Comparison of ENCODE assay signal across 28 cellular contexts in the genomic region with DNA sequence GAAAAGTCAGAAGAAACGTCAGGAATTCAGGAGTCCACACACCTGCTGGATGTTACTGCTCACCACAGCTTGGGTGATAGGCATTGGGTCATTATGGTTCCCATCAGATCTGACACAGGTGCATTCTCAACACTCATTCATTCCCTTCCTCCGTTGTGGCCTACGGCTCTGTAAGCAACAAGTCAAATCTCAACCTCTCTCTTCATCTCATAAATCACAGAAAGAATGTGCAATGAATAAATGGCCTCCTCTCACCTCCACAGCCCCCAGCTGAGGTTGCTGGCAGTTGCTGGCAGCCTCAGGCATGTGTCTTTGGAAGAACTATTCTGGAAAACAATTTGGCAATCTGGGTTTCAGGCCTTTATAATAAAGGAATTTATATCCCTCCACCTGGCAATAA.
DNase-seq lines count a peak whose midpoint lies in the region; ATAC-seq and TF ChIP-seq lines count a peak whose summit lies in the region.
"Had no signal": no experiment of that assay in that cellular context is flagged by ENCODE, and none has a peak within 500 bp of the region (broad histone marks: within the 10 kb centered on the region; RNA-seq: fewer than 3 reads in every experiment).

No MANE protein-coding gene starts in this region.

- H3K9me3 ChIP-seq in HEK293 (ENCODE audit: control insufficient read depth, insufficient read depth, low read depth, low read length) (no peaks in the 10 kb centered on the region), OCI-LY1 (ENCODE audit: low read length) (no peaks in the 10 kb centered on the region), endodermal cell (ENCODE audit: control insufficient read depth, low read length) (no peaks in the 10 kb centered on the region)
- H3K9me3 ChIP-seq: gastrocnemius medialis, ovary, sigmoid colon, transverse colon had no signal

- H3K4me1 ChIP-seq in HEK293 (ENCODE audit: control insufficient read depth, insufficient read depth, low read length): peaks cover 15% of the 10 kb centered on the region
- peaks cover 82% of the 10 kb centered on the region for H3K4me1 ChIP-seq in OCI-LY1 (ENCODE audit: insufficient read depth, low read length, severe bottlenecking)
- no peaks in the 10 kb centered on the region for H3K4me1 ChIP-seq in endodermal cell (ENCODE audit: control insufficient read depth, insufficient read depth, low read length)

- no peak overlapping the region for H2AFZ ChIP-seq in OCI-LY1 (ENCODE audit: low read length)

- H4K20me1 ChIP-seq in OCI-LY1 (ENCODE audit: insufficient read depth, low read length): no peaks in the 10 kb centered on the region

- no peak for TF ChIP-seq CTCF in HEK293 (tag by site-specific recombination; IDR thresholded peaks at IDR 0.05)
- TF ChIP-seq CTCF in OCI-LY1 (IDR thresholded peaks at IDR 0.05; ENCODE audit: low read length): no peak
- TF ChIP-seq CTCF in brain (conservative IDR thresholded peaks at IDR 0.05): no peak
- no peak for TF ChIP-seq CTCF in osteocyte (IDR thresholded peaks at IDR 0.05)
- no peak for TF ChIP-seq CTCF in endodermal cell (conservative IDR thresholded peaks at IDR 0.05)

- H3K9me2 ChIP-seq in OCI-LY1 (ENCODE audit: low read depth, low read length): no peaks in the 10 kb centered on the region

- H3K27me3 Mint-ChIP-seq in brain: no peaks in the 10 kb centered on the region
- H3K27me3 Mint-ChIP-seq in osteocyte (ENCODE audit: unreplicated experiment): no peaks in the 10 kb centered on the region
- peaks cover 3% of the 10 kb centered on the region for H3K27me3 Mint-ChIP-seq in endodermal cell (ENCODE audit: insufficient read depth)

- peak; percentile 8 for DNase-seq in osteocyte (ENCODE audit: extremely low spot score, unreplicated experiment)
- DNase-seq in endodermal cell: no peak
- DNase-seq in HuH-7 (ENCODE audit: low spot score): no peak
- no peak for DNase-seq in amniotic stem cell (lab: John Stamatoyannopoulos, UW)
- DNase-seq: activated effector memory CD4-positive, alpha-beta T cell treated with anti-CD3 and anti-CD28 coated beads, Interleukin-2, amount 50 U/mL, for 16 hours; gastrocnemius medialis; hippocampal formation; immature natural killer cell; left ventricle myocardium superior; naive thymus-derived CD4-positive, alpha-beta T cell; NCI-H1092; NCI-H187 treated with DMSO at 0.1 percent for 48 hours; NCI-H2227 treated with DMSO at 0.1 percent for 48 hours; ovary; PC-3; SIG-M5; sigmoid colon; stimulated activated naive CD8-positive, alpha-beta T cell treated with anti-CD3 and anti-CD28 coated beads, Interleukin-15, amount 100 ng/mL, for 72 hours; T-cell; transverse colon had no signal

- POLR2A ChIA-PET in HEK293 (lab: Yijun Ruan, JAX): no interaction called here

- no peak overlapping the region for H3K4me3 Mint-ChIP-seq in brain
- no peak overlapping the region for H3K4me3 Mint-ChIP-seq in osteocyte (ENCODE audit: unreplicated experiment)
- no peak overlapping the region for H3K4me3 Mint-ChIP-seq in endodermal cell
- H3K4me3 Mint-ChIP-seq: immature natural killer cell; mesothelial cell of epicardium; naive thymus-derived CD4-positive, alpha-beta T cell; stimulated activated naive CD8-positive, alpha-beta T cell treated with anti-CD3 and anti-CD28 coated beads, Interleukin-15, amount 100 ng/mL, for 72 hours; T-cell had no signal

- H3K4me3 ChIP-seq in HEK293 (ENCODE audit: low read depth, low read length) (no peak overlapping the region), OCI-LY1 (ENCODE audit: low read depth, low read length, poor library complexity, severe bottlenecking) (no peak overlapping the region), endodermal cell (ENCODE audit: low read length) (no peak overlapping the region)
- H3K4me3 ChIP-seq: cardiac muscle cell, gastrocnemius medialis, GM12878, ovary, sigmoid colon, transverse colon had no signal

- no peaks in the 10 kb centered on the region for H3K79me2 ChIP-seq in OCI-LY1 (ENCODE audit: insufficient read depth, low read length)

- H3F3A ChIP-seq in OCI-LY1 (ENCODE audit: insufficient read depth, low read length): peaks cover 21% of the 10 kb centered on the region

- H3K27me3 ChIP-seq in OCI-LY1 (ENCODE audit: insufficient read depth, low read length) (no peaks in the 10 kb centered on the region), endodermal cell (ENCODE audit: control insufficient read depth, insufficient read depth, low read length, poor library complexity, severe bottlenecking) (no peaks in the 10 kb centered on the region)
- H3K27me3 ChIP-seq: cardiac muscle cell, gastrocnemius medialis, ovary, sigmoid colon, transverse colon had no signal

- H3K9me3 Mint-ChIP-seq in brain (peaks cover 0 to 8% (median 2%) of the 10 kb centered on the region in 5 experiments), osteocyte (ENCODE audit: unreplicated experiment) (peaks cover 3% of the 10 kb centered on the region), endodermal cell (peaks cover 13% of the 10 kb centered on the region)
- H3K9me3 Mint-ChIP-seq: immature natural killer cell, T-cell had no signal

- H3K4me1 Mint-ChIP-seq in brain (peaks cover 21% of the 10 kb centered on the region), osteocyte (ENCODE audit: unreplicated experiment) (peaks cover 51% of the 10 kb centered on the region), endodermal cell (peaks cover 6% of the 10 kb centered on the region)

- no peaks in the 10 kb centered on the region for H3K36me3 Mint-ChIP-seq in brain
- no peaks in the 10 kb centered on the region for H3K36me3 Mint-ChIP-seq in osteocyte (ENCODE audit: unreplicated experiment)
- no peaks in the 10 kb centered on the region for H3K36me3 Mint-ChIP-seq in endodermal cell (ENCODE audit: low read depth)
- H3K36me3 Mint-ChIP-seq: immature natural killer cell, T-cell had no signal

- H3K27ac Mint-ChIP-seq in brain (peak overlapping the region in 3 of 5 experiments; percentile 4 to 28 (median 15)), osteocyte (ENCODE audit: unreplicated experiment) (peak overlapping the region; percentile 33), endodermal cell (no peak overlapping the region)
- H3K27ac Mint-ChIP-seq: immature natural killer cell; mesothelial cell of epicardium; stimulated activated naive CD8-positive, alpha-beta T cell treated with anti-CD3 and anti-CD28 coated beads, Interleukin-15, amount 100 ng/mL, for 72 hours; T-cell had no signal

- H3K36me3 ChIP-seq in HEK293 (ENCODE audit: control insufficient read depth in 2 of 2, insufficient read depth in 1 of 2, low read length in 2 of 2): no peaks in the 10 kb centered on the region
- H3K36me3 ChIP-seq in OCI-LY1 (ENCODE audit: insufficient read depth, low read length): no peaks in the 10 kb centered on the region
- no peaks in the 10 kb centered on the region for H3K36me3 ChIP-seq in endodermal cell (ENCODE audit: control insufficient read depth, insufficient read depth, low read length)
- H3K36me3 ChIP-seq: cardiac muscle cell, gastrocnemius medialis, ovary, sigmoid colon, transverse colon had no signal

- H3K27ac ChIP-seq in HEK293 (ENCODE audit: extremely low read depth, low read depth, low read length) (no peak overlapping the region), OCI-LY1 (ENCODE audit: low read depth, low read length, poor library complexity, severe bottlenecking) (peak overlapping the region; percentile 100), endodermal cell (ENCODE audit: low read depth, low read length) (no peak overlapping the region)
- H3K27ac ChIP-seq: C4-2B, cardiac muscle cell, gastrocnemius medialis, ovary, sigmoid colon, transverse colon had no signal

- no peak for ATAC-seq in GM21390 (IDR thresholded peaks at IDR 0.05; ENCODE audit: unreplicated experiment)
- ATAC-seq: gastrocnemius medialis; GM12878; left ventricle myocardium superior; naive thymus-derived CD4-positive, alpha-beta T cell; PC-3; stimulated activated naive CD8-positive, alpha-beta T cell treated with anti-CD3 and anti-CD28 coated beads, Interleukin-15, amount 100 ng/mL, for 72 hours; T-cell had no signal

- CTCF ChIA-PET in HEK293 (lab: Yijun Ruan, JAX): interaction anchor here (0.6 kb wide), 1 partner anchor 11 kb away, joined by 3 read pairs; no protein-coding TSS in a partner anchor

- H3K4me2 ChIP-seq in OCI-LY1 (ENCODE audit: low read length): peak overlapping the region; percentile 63

- WGBS in endodermal cell (ENCODE audit: insufficient coverage in 1 of 2, insufficient read length in 1 of 2), 2 experiments: 75 to 88% methylated on average over 3 of the region's 3 CpGs

- peak overlapping the region; percentile 71 for H3K9ac ChIP-seq in OCI-LY1 (ENCODE audit: low read length)
- no peak overlapping the region for H3K9ac ChIP-seq in endodermal cell (ENCODE audit: extremely low read depth, low read length, poor library complexity, severe bottlenecking)

TF ChIP-seq in HEK293, 187 proteins besides CTCF, POLR2A, EP300 and RAD21:
- TF ChIP-seq GLIS1 (tag by site-specific recombination; IDR thresholded peaks at IDR 0.05): peak; percentile 45
- TF ChIP-seq ZNF629 (tag by site-specific recombination; IDR thresholded peaks at IDR 0.05): no peak
- TF ChIP-seq, protein P1, sequence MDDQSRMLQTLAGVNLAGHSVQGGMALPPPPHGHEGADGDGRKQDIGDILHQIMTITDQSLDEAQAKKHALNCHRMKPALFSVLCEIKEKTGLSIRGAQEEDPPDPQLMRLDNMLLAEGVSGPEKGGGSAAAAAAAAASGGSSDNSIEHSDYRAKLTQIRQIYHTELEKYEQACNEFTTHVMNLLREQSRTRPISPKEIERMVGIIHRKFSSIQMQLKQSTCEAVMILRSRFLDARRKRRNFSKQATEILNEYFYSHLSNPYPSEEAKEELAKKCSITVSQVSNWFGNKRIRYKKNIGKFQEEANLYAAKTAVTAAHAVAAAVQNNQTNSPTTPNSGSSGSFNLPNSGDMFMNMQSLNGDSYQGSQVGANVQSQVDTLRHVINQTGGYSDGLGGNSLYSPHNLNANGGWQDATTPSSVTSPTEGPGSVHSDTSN (CRISPR knock-in tag; IDR thresholded peaks at IDR 0.05): no peak
- peak; percentile 56 for TF ChIP-seq SCRT2 (tag by site-specific recombination; IDR thresholded peaks at IDR 0.05)
